ENCODE assay signal across 17 cellular contexts in the genomic region with DNA sequence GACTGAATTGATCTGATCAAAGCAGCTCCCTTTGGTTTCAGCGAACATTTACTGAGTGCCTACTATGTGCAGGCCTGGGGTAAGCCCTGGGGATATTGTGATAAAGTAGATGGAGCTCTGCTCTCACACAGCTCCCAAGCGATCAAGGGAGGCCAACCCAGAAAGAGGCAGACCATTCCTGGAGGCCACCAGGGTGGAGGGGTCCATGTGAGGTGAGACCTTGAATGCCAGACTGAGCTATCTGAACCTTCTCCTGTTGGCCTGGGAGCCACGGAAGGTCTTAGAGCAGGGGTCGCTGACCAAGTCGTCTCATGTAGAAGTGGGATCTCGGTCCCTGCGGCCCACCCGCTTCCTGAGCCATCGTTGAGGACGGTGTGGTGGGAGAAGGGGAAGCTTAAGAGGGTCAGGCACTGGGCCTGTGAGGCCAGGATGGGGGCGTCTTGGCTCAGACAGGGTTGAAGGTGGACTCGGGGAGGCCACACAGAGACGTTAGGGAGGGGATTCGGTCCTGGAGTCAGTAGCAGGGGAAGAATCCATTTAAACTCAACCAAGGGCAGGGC.
A peak's percentile ranks its signal among the peaks of the same experiment; 100 is the strongest.
DNase-seq lines count a peak whose midpoint lies in the region; ATAC-seq, FAIRE-seq and TF ChIP-seq lines count a peak whose summit lies in the region.
"Had no signal": no experiment of that assay in that cellular context is flagged by ENCODE, and none has a peak within 500 bp of the region (broad histone marks: within the 10 kb centered on the region; RNA-seq: fewer than 3 reads in every experiment).

No MANE protein-coding gene starts in this region.

- no peak overlapping the region for H3K4me3 Mint-ChIP-seq in H9
- H3K4me3 Mint-ChIP-seq: CD4-positive, alpha-beta T cell had no signal

- H3K4me1 Mint-ChIP-seq in H9 = peaks cover 42 to 47% of the 10 kb centered on the region in 2 experiments

- H3K36me3 Mint-ChIP-seq in H9 (ENCODE audit: insufficient read depth in 1 of 3, low read depth in 3 of 3) = peaks cover 0 to 3% (median 2%) of the 10 kb centered on the region in 3 experiments; a peak in 2 of 7 replicates

- no peak overlapping the region for H3K18ac ChIP-seq in H9 (ENCODE audit: insufficient read length, low read depth, low read length)

- H3K9ac ChIP-seq in H9 (ENCODE audit: extremely low read depth, insufficient read length, low read length) (no peak overlapping the region), kidney (ENCODE audit: low read length in 2 of 2) (no peak overlapping the region)

- H3T11ph ChIP-seq in H9 (ENCODE audit: low read length) = no peak overlapping the region

- H3K36me3 ChIP-seq in breast epithelium = no peaks in the 10 kb centered on the region
- H3K36me3 ChIP-seq in kidney (ENCODE audit: control insufficient read depth in 1 of 2, insufficient read depth in 2 of 2, low read length in 2 of 2) = no peaks in the 10 kb centered on the region
- H3K36me3 ChIP-seq in suprapubic skin = no peaks in the 10 kb centered on the region

- H3K27me3 ChIP-seq in H9 (ENCODE audit: insufficient read depth, low read length) = no peaks in the 10 kb centered on the region
- H3K27me3 ChIP-seq in breast epithelium = no peaks in the 10 kb centered on the region
- no peaks in the 10 kb centered on the region for H3K27me3 ChIP-seq in suprapubic skin

- intact Hi-C loops in breast epithelium (cut with DNase I; ENCODE audit: low total_unique reads) (loop anchor here (5.0 kb wide), 1 partner anchor 121 kb away; no protein-coding TSS in a partner anchor), kidney (cut with DNase I) (loop anchor here (5.0 kb wide), 1 partner anchor 121 kb away; no protein-coding TSS in a partner anchor)

- H3K4me2 ChIP-seq in H9 (ENCODE audit: insufficient read depth, insufficient read length, low read length) = no peak overlapping the region

- H3K56ac ChIP-seq in H9 (ENCODE audit: insufficient read length, low read depth, low read length) = no peak overlapping the region

- peaks cover 11% of the 10 kb centered on the region for H3K4me1 ChIP-seq in H9 (ENCODE audit: insufficient read depth, low read length)
- peaks cover 0 to 15% of the 10 kb centered on the region in 2 donors for H3K4me1 ChIP-seq in breast epithelium
- peaks cover 7 to 16% of the 10 kb centered on the region in 2 donors for H3K4me1 ChIP-seq in kidney (ENCODE audit: control insufficient read depth in 1 of 2, insufficient read depth in 1 of 2, low read depth in 1 of 2, low read length in 2 of 2)
- H3K4me1 ChIP-seq in suprapubic skin = peaks cover 63% of the 10 kb centered on the region

- H2AFZ ChIP-seq in H9 (ENCODE audit: low read length) = no peak overlapping the region

- no peak overlapping the region for H3K14ac ChIP-seq in H9 (ENCODE audit: insufficient read depth, low read length)

- H3K23ac ChIP-seq in H9 (ENCODE audit: insufficient read length, low read depth, low read length) = no peak overlapping the region

- ATAC-seq in GM18519 (IDR thresholded peaks at IDR 0.05; ENCODE audit: low FRiP score, unreplicated experiment) = no peak
- ATAC-seq: HCT116 had no signal

- no peak overlapping the region for H4K5ac ChIP-seq in H9 (ENCODE audit: insufficient read length, low read depth, low read length)

- no peak for FAIRE-seq in kidney (lab: Jason Lieb, UNC)
- FAIRE-seq: GM19239 had no signal

- H4K20me1 ChIP-seq in H9 (ENCODE audit: control insufficient read depth, insufficient read depth, insufficient read length) = no peaks in the 10 kb centered on the region

- no peak for DNase-seq in H9
- DNase-seq in breast epithelium (ENCODE audit: low spot score in 2 of 2) = no peak
- peak; percentile 73 for DNase-seq in kidney
- no peak for DNase-seq in suprapubic skin (ENCODE audit: low spot score in 2 of 2)
- no peak for DNase-seq in amygdala (lab: John Stamatoyannopoulos, UW)
- DNase-seq in stimulated activated CD4-positive, alpha-beta T cell treated with anti-CD3 and anti-CD28 coated beads, Interleukin-12 subunit alpha, Interleukin-12 subunit beta, amount 100 ng/mL, for 4 hours = no peak
- DNase-seq: CD4-positive, alpha-beta T cell; EL; KBM-7; NCI-H1048; NCI-H1436 treated with DMSO at 0.1 percent for 48 hours; NCI-H2029 treated with DMSO at 0.1 percent for 48 hours; NCI-H510A; NCI-H774 had no signal

- TF ChIP-seq CTCF in H9 (conservative IDR thresholded peaks at IDR 0.05) = no peak
- TF ChIP-seq CTCF in breast epithelium (IDR thresholded peaks at IDR 0.05) = no peak
- TF ChIP-seq CTCF in kidney (IDR thresholded peaks at IDR 0.05; ENCODE audit: borderline replicate concordance, extremely low read depth, insufficient read depth) = no peak
- TF ChIP-seq CTCF in suprapubic skin (IDR thresholded peaks at IDR 0.05) = no peak

- H2BK15ac ChIP-seq in H9 (ENCODE audit: low read depth, low read length) = no peak overlapping the region

- no peaks in the 10 kb centered on the region for H3K79me1 ChIP-seq in H9 (ENCODE audit: insufficient read depth, low read depth, low read length, poor library complexity, severe bottlenecking)

- H2BK120ac ChIP-seq in H9 (ENCODE audit: low read depth, low read length, poor library complexity, severe bottlenecking) = no peak overlapping the region

- H3K9me3 Mint-ChIP-seq in H9 = peaks cover 3 to 4% of the 10 kb centered on the region in 2 experiments; a peak in 3 of 5 replicates
- H3K9me3 Mint-ChIP-seq: CD4-positive, alpha-beta T cell had no signal

- no peaks in the 10 kb centered on the region for H3K79me2 ChIP-seq in H9 (ENCODE audit: insufficient read depth, low read length)

- no peak overlapping the region for H2BK5ac ChIP-seq in H9 (ENCODE audit: insufficient read length, low read length)

- H3K27ac ChIP-seq in H9 (ENCODE audit: insufficient read length, low read depth, low read length) (no peak overlapping the region), breast epithelium (peak overlapping the region; percentile 87 to 92), kidney (ENCODE audit: low read depth in 2 of 2, low read length in 2 of 2) (no peak overlapping the region), suprapubic skin (peak overlapping the region; percentile 79)

- peak overlapping the region in 2 of 3 experiments; percentile 75 to 90; a peak in 2 of 7 replicates for H3K27ac Mint-ChIP-seq in H9
- H3K27ac Mint-ChIP-seq: CD4-positive, alpha-beta T cell had no signal

- no peak overlapping the region for H3K4ac ChIP-seq in H9 (ENCODE audit: low read depth, low read length)

- H2BK12ac ChIP-seq in H9 (ENCODE audit: insufficient read length, low read depth, low read length) = no peak overlapping the region

- peaks cover 3% of the 10 kb centered on the region for H3K27me3 Mint-ChIP-seq in H9 (ENCODE audit: low read depth)
- H3K27me3 Mint-ChIP-seq: CD4-positive, alpha-beta T cell had no signal

- no peak overlapping the region for H4K91ac ChIP-seq in H9 (ENCODE audit: insufficient read length, low read depth, low read length)

- H3K9me3 ChIP-seq in H9 (ENCODE audit: control insufficient read depth, low read depth, low read length) (no peaks in the 10 kb centered on the region), breast epithelium (no peaks in the 10 kb centered on the region), kidney (ENCODE audit: control insufficient read depth in 1 of 2, low read length in 2 of 2) (no peaks in the 10 kb centered on the region), suprapubic skin (no peaks in the 10 kb centered on the region)

- TF ChIP-seq POLR2A in breast epithelium (IDR thresholded peaks at IDR 0.05) = no peak
- no peak for TF ChIP-seq POLR2A in suprapubic skin (IDR thresholded peaks at IDR 0.05)

- TF ChIP-seq EP300 in suprapubic skin (IDR thresholded peaks at IDR 0.05) = no peak

- no peak overlapping the region for H2BK20ac ChIP-seq in H9 (ENCODE audit: low read depth, low read length, poor library complexity, severe bottlenecking)

- H2AK5ac ChIP-seq in H9 (ENCODE audit: insufficient read length, low read length) = no peak overlapping the region

- no peak overlapping the region for H4K8ac ChIP-seq in H9 (replicated peaks; ENCODE audit: insufficient read length, low read depth, low read length)

- no peaks in the 10 kb centered on the region for H3K23me2 ChIP-seq in H9 (ENCODE audit: insufficient read length, low read depth, low read length, poor library complexity, severe bottlenecking)

- no CpG with 5 or more reads among the region's 14 CpGs for WGBS in H9 (ENCODE audit: extremely low coverage, insufficient read length, low lambda C conversion rate)
- 86% methylated on average over 14 of the region's 14 CpGs for WGBS in suprapubic skin

- H3K4me3 ChIP-seq in breast epithelium (no peak overlapping the region), kidney (ENCODE audit: low read length in 2 of 2) (no peak overlapping the region), suprapubic skin (no peak overlapping the region)

Comparison
In these comparisons a context has a peak if more than half of its experiments do, and no peak if none do; other contexts are left out.
1. H3K27ac ChIP-seq: peak in breast epithelium (2 of 2) and suprapubic skin (single experiment); none in H9 (single experiment) and kidney (0 of 2).